ENCODE assay signal across 1 cellular context in the genomic region with DNA sequence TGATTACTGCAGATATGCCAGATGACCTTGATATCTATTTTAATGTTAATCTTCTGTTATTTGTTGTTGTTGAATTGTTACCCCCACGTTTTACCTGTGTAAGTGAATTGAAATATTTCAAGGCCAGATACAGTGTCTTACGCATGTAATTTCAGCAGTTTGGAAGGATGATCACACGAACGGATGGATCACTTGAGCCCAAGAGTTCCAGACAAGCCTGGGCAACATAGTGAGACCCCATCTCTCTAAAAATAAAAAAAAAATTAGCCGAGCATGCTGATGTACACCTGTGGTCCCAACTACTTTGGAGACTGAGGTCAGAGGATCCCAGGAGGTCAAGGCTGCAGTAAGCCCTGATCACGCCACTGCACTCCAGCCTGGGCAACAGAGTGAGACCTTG.
TF ChIP-seq lines count a peak whose summit lies in the region.

No MANE protein-coding gene starts in this region.

TF ChIP-seq in endothelial cell of umbilical vein, 7 proteins besides CTCF, POLR2A, EP300 and RAD21:
- TF ChIP-seq FOS (IDR thresholded peaks at IDR 0.05; ENCODE audit: borderline replicate concordance, insufficient read depth, low read length) (no peak), POLR2AphosphoS5 (IDR thresholded peaks at IDR 0.05; ENCODE audit: insufficient read depth, low read depth, low read length) (peak; percentile 12), EZH2 (IDR thresholded peaks at IDR 0.05; ENCODE audit: borderline replicate concordance, low read depth, low read length, severe bottlenecking) (no peak), MAX (IDR thresholded peaks at IDR 0.05; ENCODE audit: insufficient read depth, insufficient read length) (no peak), MYC (IDR thresholded peaks at IDR 0.05; ENCODE audit: low read depth, low read length) (no peak), JUN (IDR thresholded peaks at IDR 0.05; ENCODE audit: borderline replicate concordance, insufficient read depth, insufficient read length, low read depth) (no peak), GATA2 (IDR thresholded peaks at IDR 0.05; ENCODE audit: insufficient read depth, insufficient read length, low read depth, low read length) (peak; percentile 14)
